In the genomic region with DNA sequence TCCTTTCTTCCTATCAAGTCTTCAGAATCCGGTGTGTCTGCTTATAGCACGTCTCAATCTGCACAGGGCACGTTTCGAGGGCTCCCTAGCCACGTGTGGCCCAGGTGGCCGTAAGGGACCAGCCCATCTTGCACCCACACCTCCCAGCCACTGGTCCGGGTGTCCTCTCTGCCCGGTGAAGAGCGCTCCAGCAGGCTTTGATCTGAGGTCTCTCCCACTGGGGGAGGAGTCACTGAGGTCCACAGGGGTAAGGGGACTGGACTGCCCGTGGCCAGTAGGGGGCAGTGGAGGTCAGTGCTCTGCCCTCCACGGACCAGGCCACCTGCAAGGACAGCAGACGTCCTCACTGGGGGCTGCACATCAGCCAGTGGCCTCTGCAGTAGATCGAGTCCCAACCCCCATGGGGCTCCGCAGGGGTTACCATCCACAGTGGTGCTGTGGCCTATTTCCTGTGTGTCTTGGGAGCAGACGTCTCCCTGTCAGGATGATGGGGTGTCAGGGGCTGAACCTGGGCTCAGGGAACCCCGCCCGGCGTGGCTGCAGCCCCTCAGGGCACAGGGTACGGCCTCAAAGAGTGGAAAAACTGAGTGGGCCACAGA, we compare ENCODE assay signal across 8 cellular contexts.
DNase-seq lines count a peak whose midpoint lies in the region; TF ChIP-seq lines count a peak whose summit lies in the region.

No MANE protein-coding gene starts in this region.

- peaks cover 13% of the 10 kb centered on the region for H3K4me1 ChIP-seq in endodermal cell (ENCODE audit: control insufficient read depth, insufficient read depth, low read length)

- TF ChIP-seq CTCF in NB4 (IDR thresholded peaks at IDR 0.05; ENCODE audit: low read depth, low read length) (peak; percentile 94), VCaP (conservative IDR thresholded peaks at IDR 0.05) (peak; percentile 58), endodermal cell (conservative IDR thresholded peaks at IDR 0.05) (peak; percentile 98), type B pancreatic cell (conservative IDR thresholded peaks at IDR 0.05) (peak; percentile 94)

- no peaks in the 10 kb centered on the region for H3K9me3 Mint-ChIP-seq in endodermal cell
- H3K9me3 Mint-ChIP-seq in type B pancreatic cell = no peaks in the 10 kb centered on the region

- H3K4me3 Mint-ChIP-seq in endodermal cell (no peak overlapping the region), type B pancreatic cell (no peak overlapping the region)

- no peak overlapping the region for H3K27ac Mint-ChIP-seq in endodermal cell
- H3K27ac Mint-ChIP-seq in type B pancreatic cell = no peak overlapping the region

- H3K9me3 ChIP-seq in endodermal cell (ENCODE audit: control insufficient read depth, low read length) = no peaks in the 10 kb centered on the region

- no peaks in the 10 kb centered on the region for H3K36me3 ChIP-seq in endodermal cell (ENCODE audit: control insufficient read depth, insufficient read depth, low read length)

- H3K4me3 ChIP-seq in NB4 (ENCODE audit: low read depth, low read length) (no peak overlapping the region), endodermal cell (ENCODE audit: low read length) (no peak overlapping the region)

- no peak for TF ChIP-seq POLR2A in NB4 (IDR thresholded peaks at IDR 0.05; ENCODE audit: extremely low read depth, insufficient read length)

- no peaks in the 10 kb centered on the region for H3K27me3 Mint-ChIP-seq in endodermal cell (ENCODE audit: insufficient read depth)
- H3K27me3 Mint-ChIP-seq in type B pancreatic cell = no peaks in the 10 kb centered on the region

- H3K27ac ChIP-seq in VCaP (no peak overlapping the region), endodermal cell (ENCODE audit: low read depth, low read length) (no peak overlapping the region)

- DNase-seq in activated CD4-positive, alpha-beta T cell treated with anti-CD3 and anti-CD28 coated beads for 24 hours (ENCODE audit: low read depth in 2 of 2) = peak; percentile 33 to 39
- DNase-seq in activated CD4-positive, alpha-beta T cell treated with anti-CD3 and anti-CD28 coated beads, Interleukin-2, amount 50 U/mL, for 4 hours = no peak
- DNase-seq in NB4 (ENCODE audit: low read depth) (peak; percentile 77), endodermal cell (peak; percentile 93), midbrain (lab: John Stamatoyannopoulos, UW) (peak; percentile 63), type B pancreatic cell (ENCODE audit: extremely low spot score, unreplicated experiment) (no peak), NCI-H2171 (lab: John Stamatoyannopoulos, UW) (no peak)

- 58 to 63% methylated on average over 12 to 19 of the region's 19 CpGs for WGBS in endodermal cell (ENCODE audit: insufficient coverage in 1 of 2, insufficient read length in 1 of 2), 2 experiments

- H3K27me3 ChIP-seq in endodermal cell (ENCODE audit: control insufficient read depth, insufficient read depth, low read length, poor library complexity, severe bottlenecking) = no peaks in the 10 kb centered on the region

- H3K9ac ChIP-seq in endodermal cell (ENCODE audit: extremely low read depth, low read length, poor library complexity, severe bottlenecking) = no peak overlapping the region

- H3K4me1 Mint-ChIP-seq in endodermal cell (peaks cover 28% of the 10 kb centered on the region), type B pancreatic cell (ENCODE audit: unreplicated experiment) (peaks cover 46% of the 10 kb centered on the region)

- H3K36me3 Mint-ChIP-seq in endodermal cell (ENCODE audit: low read depth) (no peaks in the 10 kb centered on the region), type B pancreatic cell (no peaks in the 10 kb centered on the region)

Comparison
In these comparisons a context has a peak if more than half of its experiments do, and no peak if none do; other contexts are left out.
1. DNase-seq: peak in activated CD4-positive, alpha-beta T cell treated with anti-CD3 and anti-CD28 coated beads for 24 hours (2 of 2), NB4 (single experiment), endodermal cell (single experiment) and midbrain (single experiment); none in activated CD4-positive, alpha-beta T cell treated with anti-CD3 and anti-CD28 coated beads, Interleukin-2, amount 50 U/mL, for 4 hours (0 of 2), type B pancreatic cell (single experiment) and NCI-H2171 (single experiment).
2. Peak in every context shown above with its lines, with median percentiles within 50 percentile points of each other: CTCF ChIP-seq.